ENCODE assay signal across 1 cellular context in the genomic region with DNA sequence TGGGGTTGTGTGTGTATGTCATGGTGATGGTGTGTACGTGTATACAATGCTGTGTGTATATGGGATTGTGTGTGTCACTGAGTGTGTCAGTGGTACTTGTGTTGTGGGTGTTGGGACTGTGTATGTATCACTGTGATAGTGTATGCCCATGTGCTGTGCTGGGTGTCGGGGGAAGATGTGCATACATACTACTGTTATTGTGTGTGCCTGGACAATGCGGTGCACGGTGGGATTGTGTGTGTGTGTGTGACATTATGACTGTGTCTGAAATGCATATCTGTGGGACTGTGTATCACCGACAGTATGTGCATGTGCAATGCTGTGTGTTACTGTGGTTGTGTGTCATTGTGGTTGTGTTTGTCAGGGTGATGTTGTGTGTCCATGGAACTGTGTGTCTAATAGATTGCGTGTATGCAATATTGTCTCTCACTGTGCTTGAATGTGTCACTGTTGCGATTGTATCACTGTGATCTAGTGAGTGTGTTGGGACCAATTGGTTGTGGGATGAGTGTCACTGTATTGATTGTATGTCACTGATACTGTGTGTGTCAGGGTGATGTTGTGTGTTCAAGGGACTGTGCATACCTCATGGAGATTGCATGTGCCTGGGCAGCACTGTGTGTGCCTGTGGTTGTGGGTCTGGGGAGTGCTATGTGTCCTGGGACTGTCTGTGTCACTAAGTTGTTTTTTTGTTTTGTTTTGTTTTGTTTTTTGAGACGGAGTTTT.
TF ChIP-seq lines count a peak whose summit lies in the region.

No MANE protein-coding gene starts in this region.

TF ChIP-seq in IMR-90, 13 proteins besides CTCF, POLR2A, EP300 and RAD21:
- no peak for TF ChIP-seq MAZ (IDR thresholded peaks at IDR 0.05; ENCODE audit: borderline replicate concordance, low read depth, low read length)
- no peak for TF ChIP-seq SMC3 (IDR thresholded peaks at IDR 0.05; ENCODE audit: low read depth, low read length)
- no peak for TF ChIP-seq CEBPB (IDR thresholded peaks at IDR 0.05; ENCODE audit: low read depth, low read length)
- no peak for TF ChIP-seq RCOR1 (IDR thresholded peaks at IDR 0.05; ENCODE audit: insufficient replicate concordance, low read length)
- TF ChIP-seq MAFK (IDR thresholded peaks at IDR 0.05; ENCODE audit: low read depth, low read length): no peak
- no peak for TF ChIP-seq FOS (IDR thresholded peaks at IDR 0.05; ENCODE audit: low read depth, low read length)
- no peak for TF ChIP-seq USF2 (IDR thresholded peaks at IDR 0.05; ENCODE audit: low read depth, low read length)
- no peak for TF ChIP-seq CHD1 (IDR thresholded peaks at IDR 0.05; ENCODE audit: low read depth, low read length)
- TF ChIP-seq, protein P1, sequence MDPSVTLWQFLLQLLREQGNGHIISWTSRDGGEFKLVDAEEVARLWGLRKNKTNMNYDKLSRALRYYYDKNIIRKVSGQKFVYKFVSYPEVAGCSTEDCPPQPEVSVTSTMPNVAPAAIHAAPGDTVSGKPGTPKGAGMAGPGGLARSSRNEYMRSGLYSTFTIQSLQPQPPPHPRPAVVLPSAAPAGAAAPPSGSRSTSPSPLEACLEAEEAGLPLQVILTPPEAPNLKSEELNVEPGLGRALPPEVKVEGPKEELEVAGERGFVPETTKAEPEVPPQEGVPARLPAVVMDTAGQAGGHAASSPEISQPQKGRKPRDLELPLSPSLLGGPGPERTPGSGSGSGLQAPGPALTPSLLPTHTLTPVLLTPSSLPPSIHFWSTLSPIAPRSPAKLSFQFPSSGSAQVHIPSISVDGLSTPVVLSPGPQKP (IDR thresholded peaks at IDR 0.05; ENCODE audit: borderline replicate concordance, low read depth, low read length): no peak
- TF ChIP-seq BHLHE40 (IDR thresholded peaks at IDR 0.05; ENCODE audit: low read depth, low read length): no peak
- no peak for TF ChIP-seq NFE2L2 (IDR thresholded peaks at IDR 0.05; ENCODE audit: low read depth, low read length)
- no peak for TF ChIP-seq MXI1 (IDR thresholded peaks at IDR 0.05; ENCODE audit: borderline replicate concordance, low read depth, low read length)
- no peak for TF ChIP-seq RFX5 (IDR thresholded peaks at IDR 0.05; ENCODE audit: low read depth, low read length)
